ENCODE assay signal across 9 cellular contexts in genomic region chr2:207408086-207408794, GRCh38.
DNase-seq lines count a peak whose midpoint lies in the region; ATAC-seq and TF ChIP-seq lines count a peak whose summit lies in the region.
"Had no signal": no experiment of that assay in that cellular context is flagged by ENCODE, and none has a peak within 500 bp of the region (broad histone marks: within the 10 kb centered on the region; RNA-seq: fewer than 3 reads in every experiment).

No MANE protein-coding gene starts in this region.

- H3K27me3 ChIP-seq in foreskin keratinocyte (no peaks in the 10 kb centered on the region), Caco-2 (replicated peaks; ENCODE audit: control insufficient read depth, insufficient read depth, low read length) (no peaks in the 10 kb centered on the region)

- CTCF ChIA-PET in Caco-2 (lab: Charles Lee) = no interaction called here

- H3K27ac ChIP-seq in foreskin keratinocyte = no peak overlapping the region

- no peaks in the 10 kb centered on the region for H3K9me3 ChIP-seq in Caco-2

- H3K4me3 ChIP-seq in Caco-2 (ENCODE audit: low read depth, low read length) = no peak overlapping the region

- H3K9me3 Mint-ChIP-seq in Caco-2 (ENCODE audit: unreplicated experiment) = no peaks in the 10 kb centered on the region
- H3K9me3 Mint-ChIP-seq: stimulated activated naive CD8-positive, alpha-beta T cell treated with anti-CD3 and anti-CD28 coated beads, Interleukin-15, Interleukin-2, amounts not matched to agents 100 ng/mL and 50 ng/mL, for 24 hours had no signal

- TF ChIP-seq CTCF in foreskin keratinocyte (conservative IDR thresholded peaks at IDR 0.05) (no peak), Caco-2 (IDR thresholded peaks at IDR 0.05; ENCODE audit: insufficient read depth in 1 of 2, low read depth in 1 of 2, low read length in 1 of 2, severe bottlenecking in 1 of 2, unreplicated experiment in 1 of 2) (no peak)

- peak; percentile 85 for DNase-seq in NCI-H446 treated with DMSO at 0.1 percent for 48 hours (lab: John Stamatoyannopoulos, UW)
- peak; percentile 78 to 88 for DNase-seq in foreskin keratinocyte
- DNase-seq in activated CD4-positive, CD25-positive, alpha-beta regulatory T cell (lab: John Stamatoyannopoulos, UW) = no peak
- no peak for DNase-seq in NK-92 (lab: John Stamatoyannopoulos, UW; ENCODE audit: unreplicated experiment)
- no peak for DNase-seq in Caco-2
- DNase-seq in KG1 (lab: John Stamatoyannopoulos, UW) = no peak

- H3K27me3 Mint-ChIP-seq in Caco-2 (ENCODE audit: insufficient read depth, unreplicated experiment) = peaks cover 10% of the 10 kb centered on the region

- H3K4me3 Mint-ChIP-seq in Caco-2 (ENCODE audit: unreplicated experiment) = no peak overlapping the region
- H3K4me3 Mint-ChIP-seq: stimulated activated naive CD8-positive, alpha-beta T cell treated with anti-CD3 and anti-CD28 coated beads, Interleukin-15, Interleukin-2, amounts not matched to agents 100 ng/mL and 50 ng/mL, for 24 hours had no signal

- H3K36me3 ChIP-seq in Caco-2 (ENCODE audit: control insufficient read depth, insufficient read depth, low read length) = no peaks in the 10 kb centered on the region

- POLR2A ChIA-PET in Caco-2 (lab: Charles Lee) = no interaction called here

- ATAC-seq in GM19023 (IDR thresholded peaks at IDR 0.05; ENCODE audit: unreplicated experiment) = peak; percentile 93
- ATAC-seq in HG03175 (IDR thresholded peaks at IDR 0.05; ENCODE audit: unreplicated experiment) = peak; percentile 76
- ATAC-seq in foreskin keratinocyte = peak; percentile 86

- BruUV-seq in Caco-2 (replicated peaks; lab: Mats Ljungman, UMichigan) = no TSS peak

- intact Hi-C loops in Caco-2 (cut with micrococcal nuclease; ENCODE audit: unreplicated experiment) = no loop called here

- no peaks in the 10 kb centered on the region for H3K4me1 Mint-ChIP-seq in Caco-2 (ENCODE audit: low read depth, unreplicated experiment)

- H3K27ac Mint-ChIP-seq in Caco-2 (ENCODE audit: unreplicated experiment) = no peak overlapping the region
- H3K27ac Mint-ChIP-seq: stimulated activated naive CD8-positive, alpha-beta T cell treated with anti-CD3 and anti-CD28 coated beads, Interleukin-15, Interleukin-2, amounts not matched to agents 100 ng/mL and 50 ng/mL, for 24 hours had no signal

- H3K4me1 ChIP-seq in foreskin keratinocyte (peaks cover 21% of the 10 kb centered on the region), Caco-2 (no peaks in the 10 kb centered on the region)

- no peaks in the 10 kb centered on the region for H3K36me3 Mint-ChIP-seq in Caco-2 (ENCODE audit: insufficient read depth, unreplicated experiment)

Comparison
In these comparisons a context has a peak if more than half of its experiments do, and no peak if none do; other contexts are left out.
1. DNase-seq: peak in NCI-H446 treated with DMSO at 0.1 percent for 48 hours (single experiment) and foreskin keratinocyte (2 of 2); none in activated CD4-positive, CD25-positive, alpha-beta regulatory T cell (0 of 4), NK-92 (single experiment), Caco-2 (0 of 2) and KG1 (single experiment).
2. Peak in every context shown above with its lines, with median percentiles within 50 percentile points of each other: ATAC-seq.